ENCODE assay signal across 18 cellular contexts in genomic region chr1:152983234-152983633, GRCh38. TPM values are rescaled to one million over a fixed set of nuclear protein-coding genes. Genes with fewer than 3 reads are reported as not detected.
A peak's percentile ranks its signal among the peaks of the same experiment; 100 is the strongest.
DNase-seq lines count a peak whose midpoint lies in the region; ATAC-seq, FAIRE-seq and TF ChIP-seq lines count a peak whose summit lies in the region.
"Had no signal": no experiment of that assay in that cellular context is flagged by ENCODE, and none has a peak within 500 bp of the region (broad histone marks: within the 10 kb centered on the region; RNA-seq: fewer than 3 reads in every experiment).

No MANE protein-coding gene starts in this region.

- no peak overlapping the region for H3K27ac Mint-ChIP-seq in Calu3 (ENCODE audit: unreplicated experiment)
- H3K27ac Mint-ChIP-seq: B cell; CD8-positive, alpha-beta T cell had no signal

- intact Hi-C loops in Calu3 (cut with micrococcal nuclease; ENCODE audit: unreplicated experiment) (no loop called here), esophagus squamous epithelium (cut with DNase I) (no loop called here)

- H3K9ac ChIP-seq in BLaER1, result no peak overlapping the region

- DNase-seq in Calu3, result peak; percentile 24
- DNase-seq in bronchial epithelial cell (ENCODE audit: low read depth), result peak; percentile 42
- DNase-seq in esophagus squamous epithelium (lab: John Stamatoyannopoulos, UW), result no peak
- no peak for DNase-seq in MG63
- no peak for DNase-seq in NCI-H345 treated with DMSO at 0.1 percent for 48 hours (lab: John Stamatoyannopoulos, UW; ENCODE audit: unreplicated experiment)
- DNase-seq: CD8-positive, alpha-beta T cell; COR-L47; DND-41; GDM1; GOT3; H9 had no signal

- H3K4me3 ChIP-seq in BLaER1 (no peak overlapping the region), bronchial epithelial cell (ENCODE audit: low read depth, low read length) (no peak overlapping the region), esophagus squamous epithelium (no peak overlapping the region), MG63 (no peak overlapping the region)

- TF ChIP-seq POLR2A in esophagus squamous epithelium (IDR thresholded peaks at IDR 0.05), result no peak

- peaks cover 17% of the 10 kb centered on the region for H3K4me1 ChIP-seq in BLaER1
- peaks cover 0 to 34% (median 9%) of the 10 kb centered on the region in 3 donors for H3K4me1 ChIP-seq in esophagus squamous epithelium

- FAIRE-seq in bronchial epithelial cell (lab: Jason Lieb, UNC), result no peak
- FAIRE-seq: A204.1, GM12892 had no signal

- H3K36me3 ChIP-seq in BLaER1 (no peaks in the 10 kb centered on the region), bronchial epithelial cell (ENCODE audit: control insufficient read depth, insufficient read depth, low read length) (no peaks in the 10 kb centered on the region), esophagus squamous epithelium (no peaks in the 10 kb centered on the region), MG63 (no peaks in the 10 kb centered on the region)

- CTCF ChIA-PET in Calu3 (lab: Charles Lee), result interaction anchor here (1.1 kb wide), 1 partner anchor 112 kb away, joined by 3 read pairs; no protein-coding TSS in a partner anchor

- TF ChIP-seq CTCF in Calu3 (IDR thresholded peaks at IDR 0.05; ENCODE audit: unreplicated experiment) (no peak), bronchial epithelial cell (IDR thresholded peaks at IDR 0.05; ENCODE audit: insufficient read depth, low read length, severe bottlenecking) (no peak), esophagus squamous epithelium (IDR thresholded peaks at IDR 0.05) (no peak)

- H3K4me3 Mint-ChIP-seq in Calu3 (ENCODE audit: low read depth, unreplicated experiment), result no peak overlapping the region
- H3K4me3 Mint-ChIP-seq: B cell; CD14-positive monocyte; CD8-positive, alpha-beta T cell; H9 had no signal

- peaks cover 35% of the 10 kb centered on the region for H3K4me1 Mint-ChIP-seq in Calu3 (ENCODE audit: low read depth, unreplicated experiment)
- H3K4me1 Mint-ChIP-seq: B cell, CD14-positive monocyte, H9 had no signal

- H3K27me3 ChIP-seq in BLaER1 (no peaks in the 10 kb centered on the region), bronchial epithelial cell (ENCODE audit: control insufficient read depth, insufficient read depth, low read length) (no peaks in the 10 kb centered on the region), esophagus squamous epithelium (peaks cover 0 to 5% (median 0%) of the 10 kb centered on the region in 4 donors), MG63 (peaks cover 9% of the 10 kb centered on the region; the same call in 1 of the 2 replicates)

- H3K9me3 Mint-ChIP-seq in Calu3 (ENCODE audit: low read depth, unreplicated experiment), result peaks cover 2% of the 10 kb centered on the region
- H3K9me3 Mint-ChIP-seq: CD8-positive, alpha-beta T cell had no signal

- H3K36me3 Mint-ChIP-seq in Calu3 (ENCODE audit: insufficient read depth, unreplicated experiment), result no peaks in the 10 kb centered on the region
- H3K36me3 Mint-ChIP-seq: CD14-positive monocyte; CD8-positive, alpha-beta T cell had no signal

- H3K27ac ChIP-seq in BLaER1 (peak overlapping the region; percentile 5; the same call in 1 of the 2 replicates), esophagus squamous epithelium (peak overlapping the region in 3 of 4 donors; percentile 59 to 79 (median 76))
- H3K27ac ChIP-seq: HL-60 had no signal

- H3K27me3 Mint-ChIP-seq in Calu3 (ENCODE audit: unreplicated experiment), result no peaks in the 10 kb centered on the region

- ATAC-seq in HG03039 (IDR thresholded peaks at IDR 0.05; ENCODE audit: unreplicated experiment), result no peak
- ATAC-seq: CD8-positive, alpha-beta T cell had no signal

- no TSS peak for BruUV-seq in Calu3 (replicated peaks; lab: Mats Ljungman, UMichigan)

- H3K4me2 ChIP-seq in BLaER1, result peak overlapping the region; percentile 40

- H4K20me1 ChIP-seq in BLaER1, result no peaks in the 10 kb centered on the region

- H3K9me3 ChIP-seq in BLaER1 (no peaks in the 10 kb centered on the region), esophagus squamous epithelium (no peaks in the 10 kb centered on the region), MG63 (0 out of 2 replicates have a peak, but pooled peaks cover under 1% of the 10 kb centered on the region)

RNA-seq across cellular contexts. Expression of gene SPRR1A, which starts 0.6 kb away (rescaled TPM):
- total RNA-seq in Calu3 (2022) (not detected in 2 replicates), bronchial epithelial cell (41.2 TPM in 1 of 2 replicates, not detected in the other), esophagus squamous epithelium (1,000 to 10,000 TPM in 1 of 4 donors, 100 to 1,000 TPM in 2, 10 to 100 TPM in 1; 57.4 to 1,951 (median 348) TPM)
- total RNA-seq in MG63 (2014; rRNA removed; shearing (Covaris generic); ENCODE audit: low replicate concordance), result not detected in 2 replicates
- total RNA-seq: B cell; CD8-positive, alpha-beta T cell; H9 had no signal

RNA-seq across cellular contexts. Expression of gene SPRR4, which starts 12.8 kb away (rescaled TPM):
- not detected in 2 replicates for total RNA-seq in Calu3 (2022)
- total RNA-seq in bronchial epithelial cell, result not detected in 2 replicates
- 1 to 10 TPM in 2 of 4 donors, under 1 TPM in 1, not detected in 1; 0.64 to 6.4 (median 1.3) TPM for total RNA-seq in esophagus squamous epithelium
- total RNA-seq in MG63 (2014; rRNA removed; shearing (Covaris generic); ENCODE audit: low replicate concordance), result not detected in 2 replicates
- total RNA-seq: B cell; CD8-positive, alpha-beta T cell; H9 had no signal

RNA-seq across cellular contexts. Expression of gene SPRR3, which starts 18.3 kb away (rescaled TPM):
- total RNA-seq in Calu3 (2022), result 6.2 and 26.7 TPM in 2 replicates
- 136 and 342 TPM in 2 replicates for total RNA-seq in bronchial epithelial cell
- total RNA-seq in esophagus squamous epithelium, result over 10,000 TPM in 1 of 4 donors, 1,000 to 10,000 TPM in 3; 7,283 to 22,357 (median 8,768) TPM
- total RNA-seq in MG63 (2014; rRNA removed; shearing (Covaris generic); ENCODE audit: low replicate concordance), result not detected in 2 replicates
- total RNA-seq: B cell; CD8-positive, alpha-beta T cell; H9 had no signal

RNA-seq across cellular contexts. Expression of gene SPRR5, which starts 36.2 kb away (rescaled TPM):
- total RNA-seq in Calu3 (2022) (not detected in 2 replicates), bronchial epithelial cell (not detected in 2 replicates), esophagus squamous epithelium (1 to 10 TPM in 2 of 4 donors, not detected in 2; 1.3 to 2.2 TPM)
- total RNA-seq in MG63 (2014; rRNA removed; shearing (Covaris generic); ENCODE audit: low replicate concordance), result not detected in 2 replicates
- total RNA-seq: B cell; CD8-positive, alpha-beta T cell; H9 had no signal

RNA-seq across cellular contexts. Expression of gene SPRR1B, which starts 47.8 kb away (rescaled TPM):
- total RNA-seq in Calu3 (2022) (3.1 TPM in 1 of 2 replicates, not detected in the other), bronchial epithelial cell (11.8 and 91.5 TPM in 2 replicates), esophagus squamous epithelium (1,000 to 10,000 TPM in 1 of 4 donors, 100 to 1,000 TPM in 3; 102 to 3,090 (median 871) TPM)
- not detected in 2 replicates for total RNA-seq in MG63 (2014; rRNA removed; shearing (Covaris generic); ENCODE audit: low replicate concordance)
- total RNA-seq: B cell; CD8-positive, alpha-beta T cell; H9 had no signal

Comparison
In these comparisons a context has a peak if more than half of its experiments do, and no peak if none do; other contexts are left out.
1. DNase-seq: peak in Calu3 (single experiment) and bronchial epithelial cell (single experiment); none in esophagus squamous epithelium (single experiment), MG63 (single experiment) and NCI-H345 treated with DMSO at 0.1 percent for 48 hours (single experiment).
2. RNA of gene SPRR3, which starts 18.3 kb away (total RNA-seq): 7,283 to 22,357 TPM in esophagus squamous epithelium; 136 to 342 TPM in bronchial epithelial cell, 6.2 to 26.7 TPM in Calu3 and not detected in MG63; every median in the first group is over 10 times any median in the second.